In the genomic region with DNA sequence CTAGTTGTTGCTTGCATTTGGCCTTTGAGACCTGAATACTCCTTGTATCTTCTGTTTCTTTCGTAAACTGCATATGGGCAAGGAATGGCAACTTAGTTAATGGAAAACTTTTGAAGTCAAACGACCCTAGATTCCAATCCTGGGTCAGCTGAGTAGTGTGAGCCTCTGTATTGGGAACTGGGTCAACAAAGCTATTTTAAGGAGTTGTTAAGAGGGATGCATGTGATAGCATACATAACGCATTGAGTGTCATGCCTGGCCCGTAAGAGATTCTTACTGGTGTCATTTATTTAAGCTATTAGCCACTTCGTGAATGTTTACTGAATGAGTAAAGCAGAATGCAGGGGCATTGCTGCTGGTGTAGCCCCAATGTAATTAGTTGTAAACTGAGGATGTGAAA, we compare ENCODE assay signal across 31 cellular contexts.
"Had no signal": no experiment of that assay in that cellular context is flagged by ENCODE, and none has a peak within 500 bp of the region (broad histone marks: within the 10 kb centered on the region; RNA-seq: fewer than 3 reads in every experiment).

No MANE protein-coding gene starts in this region.

- H2AFZ ChIP-seq: PC-9 had no signal

- H3K4me2 ChIP-seq: PC-9 had no signal

- H3K36me3 ChIP-seq: ascending aorta, MG63, SJCRH30 had no signal

- FAIRE-seq: RCC 7860 had no signal

- H3K9me3 ChIP-seq: ascending aorta, MG63, SJCRH30 had no signal

- H3K27me3 ChIP-seq: ascending aorta, MG63, SJCRH30 had no signal

- H3K4me1 ChIP-seq: ascending aorta, SJCRH30 had no signal

- H3K4me3 ChIP-seq: ascending aorta, MG63, PC-9, SJCRH30, SK-N-MC had no signal

- DNase-seq: activated CD4-positive, alpha-beta T cell treated with anti-CD3 and anti-CD28 coated beads, Interleukin-2, amount 10 ng/mL, durations not matched to agents 24 days and 14 days; activated CD4-positive, alpha-beta T cell treated with anti-CD3 and anti-CD28 coated beads, Interleukin-2, amount 50 U/mL, for 4 hours; activated CD8-positive, alpha-beta T cell treated with anti-CD3 and anti-CD28 coated beads for 36 hours; activated effector memory CD4-positive, alpha-beta T cell treated with anti-CD3 and anti-CD28 coated beads, Interleukin-2, amount 50 U/mL, for 16 hours; activated naive CD4-positive, alpha-beta T cell; activated naive CD8-positive, alpha-beta T cell treated with anti-CD3 and anti-CD28 coated beads, Interleukin-2, amount 10 ng/mL, durations not matched to agents 7 days and 5 days; activated T-cell treated with anti-CD3 and anti-CD28 coated beads, Interleukin-2, amount 50 U/mL, for 1 hour; activated T-cell treated with anti-CD3 and anti-CD28 coated beads, Interleukin-2, amount 50 U/mL, for 72 hours; amygdala; Kasumi-1; KG1; MG63; NCI-H1048; NCI-H1105 treated with DMSO at 0.1 percent for 48 hours; NCI-H1436 treated with DMSO at 0.1 percent for 48 hours; NCI-H1694 treated with DMSO at 0.1 percent for 48 hours; NCI-H2029; NCI-H2107; NCI-H2171; NCI-H510A; NCI-H526; NCI-H748 treated with DMSO at 0.1 percent for 48 hours; NK-92 treated with Interleukin-12 subunit alpha and Interleukin-12 subunit beta, amount 100 ng/mL, for 24 hours; PC-9; SHP77; SJCRH30; T1000 had no signal

- H3K27ac ChIP-seq: ascending aorta, PC-9, RWPE1, SJCRH30, SK-N-MC had no signal
